Comparison of ENCODE assay signal across 28 cellular contexts in the genomic region with DNA sequence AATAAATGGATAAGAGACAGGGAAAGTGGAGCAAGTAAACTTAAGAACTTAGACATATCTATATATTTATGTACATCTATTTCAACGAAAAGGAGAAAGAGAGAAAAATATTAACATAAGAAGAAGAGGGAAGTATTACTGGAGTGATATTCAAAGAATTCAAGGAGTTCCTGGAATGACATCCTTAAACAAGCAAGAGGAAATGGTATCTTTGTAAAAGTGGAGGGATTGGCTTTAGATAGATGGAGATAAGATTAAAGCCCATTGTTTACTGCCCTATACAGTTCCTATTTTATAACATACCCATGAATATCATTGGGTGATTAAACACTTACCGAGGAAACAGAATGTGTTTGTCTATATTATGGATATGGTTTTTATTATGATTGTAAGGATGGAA.
"Had no signal": no experiment of that assay in that cellular context is flagged by ENCODE, and none has a peak within 500 bp of the region (broad histone marks: within the 10 kb centered on the region; RNA-seq: fewer than 3 reads in every experiment).

No MANE protein-coding gene starts in this region.

- DNase-seq: natural killer cell; occipital lobe; ovary; posterior cingulate gyrus; psoas muscle; right cardiac atrium; right lobe of liver; sigmoid colon; small intestine; stimulated activated CD4-positive, alpha-beta T cell treated with anti-CD3 and anti-CD28 coated beads, Interleukin-15, amount 100 ng/mL, for 24 hours; stimulated activated CD4-positive, alpha-beta T cell treated with anti-CD3 and anti-CD28 coated beads, Interleukin-2, amount 100 ng/mL, for 24 hours; stimulated activated CD4-positive, alpha-beta T cell treated with anti-CD3 and anti-CD28 coated beads, Interleukin-2, amount 100 ng/mL, for 48 hours; stimulated activated CD4-positive, alpha-beta T cell treated with anti-CD3 and anti-CD28 coated beads, Interleukin-4, amount 100 ng/mL, for 24 hours; stimulated activated naive B cell treated with anti-CD40 and anti-IgM and Interleukin-4, amounts not matched to agents 10 μg/mL and 1 μg/mL and 100 μg/mL, for 72 hours; stimulated activated naive CD4-positive, alpha-beta T cell treated with Interleukin-2 at 50 U/mL for 16 hours; stomach; thyroid gland; trophoblast cell; upper lobe of left lung had no signal

- H3K27ac ChIP-seq: neural progenitor cell, ovary, parathyroid adenoma, psoas muscle, right lobe of liver, sigmoid colon, stomach, thoracic aorta, thyroid gland, tibial nerve, upper lobe of left lung, vagina had no signal

- H3K4me1 Mint-ChIP-seq: natural killer cell; nephron; neural progenitor cell; stimulated activated effector memory CD8-positive, alpha-beta T cell treated with anti-CD3 and anti-CD28 coated beads, Interleukin-12 subunit alpha, Interleukin-12 subunit beta, amount 100 ng/mL, for 72 hours; stimulated activated naive B cell treated with anti-CD40 and anti-IgM and Interleukin-4, amounts not matched to agents 10 μg/mL and 1 μg/mL and 100 μg/mL, for 72 hours had no signal

- H3K36me3 Mint-ChIP-seq: natural killer cell; neural progenitor cell; stimulated activated effector memory CD8-positive, alpha-beta T cell treated with anti-CD3 and anti-CD28 coated beads, Interleukin-12 subunit alpha, Interleukin-12 subunit beta, amount 100 ng/mL, for 72 hours; stimulated activated naive B cell treated with anti-CD40 and anti-IgM and Interleukin-4, amounts not matched to agents 10 μg/mL and 1 μg/mL and 100 μg/mL, for 72 hours had no signal

- H3K4me2 ChIP-seq: neural progenitor cell had no signal

- H3K4me3 Mint-ChIP-seq: natural killer cell; nephron; neural progenitor cell; stimulated activated effector memory CD8-positive, alpha-beta T cell treated with anti-CD3 and anti-CD28 coated beads, Interleukin-12 subunit alpha, Interleukin-12 subunit beta, amount 100 ng/mL, for 72 hours; stimulated activated naive B cell treated with anti-CD40 and anti-IgM and Interleukin-4, amounts not matched to agents 10 μg/mL and 1 μg/mL and 100 μg/mL, for 72 hours; stimulated activated naive CD8-positive, alpha-beta T cell treated with anti-CD3 and anti-CD28 coated beads, Interleukin-15, Interleukin-2, amounts not matched to agents 100 ng/mL and 50 ng/mL, for 24 hours had no signal

- H2AFZ ChIP-seq: neural progenitor cell, parathyroid adenoma had no signal

- H3K4me1 ChIP-seq: neural progenitor cell, parathyroid adenoma, psoas muscle, right lobe of liver, sigmoid colon, stomach, tibial nerve, vagina had no signal

- H3K9me3 Mint-ChIP-seq: natural killer cell; neural progenitor cell; stimulated activated effector memory CD8-positive, alpha-beta T cell treated with anti-CD3 and anti-CD28 coated beads, Interleukin-12 subunit alpha, Interleukin-12 subunit beta, amount 100 ng/mL, for 72 hours; stimulated activated naive B cell treated with anti-CD40 and anti-IgM and Interleukin-4, amounts not matched to agents 10 μg/mL and 1 μg/mL and 100 μg/mL, for 72 hours; stimulated activated naive CD8-positive, alpha-beta T cell treated with anti-CD3 and anti-CD28 coated beads, Interleukin-15, Interleukin-2, amounts not matched to agents 100 ng/mL and 50 ng/mL, for 24 hours had no signal

- H3K27me3 Mint-ChIP-seq: progenitor cell of endocrine pancreas; stimulated activated naive B cell treated with anti-CD40 and anti-IgM and Interleukin-4, amounts not matched to agents 10 μg/mL and 1 μg/mL and 100 μg/mL, for 72 hours; stimulated activated naive CD8-positive, alpha-beta T cell treated with anti-CD3 and anti-CD28 coated beads, Interleukin-15, Interleukin-2, amounts not matched to agents 100 ng/mL and 50 ng/mL, for 24 hours had no signal

- H3K4me3 ChIP-seq: neural progenitor cell, ovary, psoas muscle, right lobe of liver, sigmoid colon, stomach, thoracic aorta, thyroid gland, tibial nerve, upper lobe of left lung, vagina had no signal

- H3K9ac ChIP-seq: neural progenitor cell, parathyroid adenoma had no signal

- H3K27me3 ChIP-seq: neural progenitor cell, ovary, right lobe of liver, sigmoid colon, stomach, thyroid gland, tibial nerve, upper lobe of left lung, vagina had no signal

- H3K36me3 ChIP-seq: neural progenitor cell, ovary, right lobe of liver, sigmoid colon, stomach, thoracic aorta, thyroid gland, tibial nerve, upper lobe of left lung, vagina had no signal

- H3K79me2 ChIP-seq: parathyroid adenoma had no signal

- ATAC-seq: natural killer cell; psoas muscle; right cardiac atrium; right lobe of liver; stimulated activated effector memory CD8-positive, alpha-beta T cell treated with anti-CD3 and anti-CD28 coated beads, Interleukin-12 subunit alpha, Interleukin-12 subunit beta, amount 100 ng/mL, for 72 hours; stimulated activated naive B cell treated with anti-CD40 and anti-IgM and Interleukin-4, amounts not matched to agents 10 μg/mL and 1 μg/mL and 100 μg/mL, for 72 hours had no signal

- H3K27ac Mint-ChIP-seq: natural killer cell; nephron; neural progenitor cell; progenitor cell of endocrine pancreas; stimulated activated effector memory CD8-positive, alpha-beta T cell treated with anti-CD3 and anti-CD28 coated beads, Interleukin-12 subunit alpha, Interleukin-12 subunit beta, amount 100 ng/mL, for 72 hours; stimulated activated naive B cell treated with anti-CD40 and anti-IgM and Interleukin-4, amounts not matched to agents 10 μg/mL and 1 μg/mL and 100 μg/mL, for 72 hours; stimulated activated naive CD8-positive, alpha-beta T cell treated with anti-CD3 and anti-CD28 coated beads, Interleukin-15, Interleukin-2, amounts not matched to agents 100 ng/mL and 50 ng/mL, for 24 hours had no signal
